ENCODE assay signal across 8 cellular contexts in genomic region chr18:45974088-45974536, GRCh38. TPM values are rescaled to one million over a fixed set of nuclear protein-coding genes. Genes with fewer than 3 reads are reported as not detected.
DNase-seq lines count a peak whose midpoint lies in the region; ATAC-seq and TF ChIP-seq lines count a peak whose summit lies in the region.

No MANE protein-coding gene starts in this region.

- no peaks in the 10 kb centered on the region for H3K9me3 ChIP-seq in adipocyte (ENCODE audit: control insufficient read depth, low read length)
- no peaks in the 10 kb centered on the region for H3K9me3 ChIP-seq in left ventricle myocardium inferior (replicated peaks)

- TF ChIP-seq CTCF in left ventricle myocardium inferior (IDR thresholded peaks at IDR 0.05; ENCODE audit: borderline replicate concordance) (peak; percentile 77), retinal pigment epithelial cell (conservative IDR thresholded peaks at IDR 0.05; ENCODE audit: low read depth, low read length) (peak; percentile 85)

- H3K9ac ChIP-seq in adipocyte (ENCODE audit: low read length) = peak overlapping the region; percentile 11

- peaks cover 4% of the 10 kb centered on the region for H3K4me1 ChIP-seq in adipocyte (ENCODE audit: control insufficient read depth, insufficient read depth, low read length)
- H3K4me1 ChIP-seq in left ventricle myocardium inferior = peaks cover 4% of the 10 kb centered on the region

- H3K27ac ChIP-seq in left ventricle myocardium inferior (replicated peaks) = no peak overlapping the region

- H3K36me3 ChIP-seq in adipocyte (ENCODE audit: control insufficient read depth, insufficient read depth, low read length, severe bottlenecking) (no peaks in the 10 kb centered on the region), left ventricle myocardium inferior (no peaks in the 10 kb centered on the region)

- peak; percentile 27 to 40 for DNase-seq in activated CD8-positive, alpha-beta memory T cell treated with anti-CD3 and anti-CD28 coated beads for 1 hour (ENCODE audit: extremely low read depth in 1 of 2, low read depth in 1 of 2)
- DNase-seq in activated CD8-positive, alpha-beta memory T cell treated with anti-CD3 and anti-CD28 coated beads, Interleukin-2, amount 50 U/mL, for 48 hours = no peak
- DNase-seq in NCI-H1436 treated with DMSO at 0.1 percent for 48 hours (lab: John Stamatoyannopoulos, UW) (peak; percentile 56), SW 1271 (lab: John Stamatoyannopoulos, UW) (peak; percentile 34 to 72), adipocyte (ENCODE audit: low read depth) (peak; percentile 94), left ventricle myocardium inferior (peak; percentile 23), retinal pigment epithelial cell (ENCODE audit: low read depth) (no peak)

- intact Hi-C loops in left ventricle myocardium inferior (cut with micrococcal nuclease) = no loop called here

- ATAC-seq in GM21390 (IDR thresholded peaks at IDR 0.05; ENCODE audit: unreplicated experiment) = no peak

- no peak overlapping the region for H3K4me3 ChIP-seq in adipocyte (ENCODE audit: low read length)
- no peak overlapping the region for H3K4me3 ChIP-seq in left ventricle myocardium inferior
- no peak overlapping the region for H3K4me3 ChIP-seq in retinal pigment epithelial cell (ENCODE audit: low read length)

- H3K27me3 ChIP-seq in adipocyte (replicated peaks; ENCODE audit: control insufficient read depth, insufficient read depth, low read length) (no peaks in the 10 kb centered on the region), left ventricle myocardium inferior (ENCODE audit: low read depth) (no peaks in the 10 kb centered on the region)

RNA-seq across cellular contexts. Expression of gene EPG5, which starts 7.0 kb away (rescaled TPM):
- total RNA-seq in left ventricle myocardium inferior = 18.2 TPM

Comparison
In these comparisons a context has a peak if more than half of its experiments do, and no peak if none do; other contexts are left out.
1. DNase-seq: peak in activated CD8-positive, alpha-beta memory T cell treated with anti-CD3 and anti-CD28 coated beads for 1 hour (2 of 2), NCI-H1436 treated with DMSO at 0.1 percent for 48 hours (single experiment), SW 1271 (2 of 2), adipocyte (single experiment) and left ventricle myocardium inferior (single experiment); none in activated CD8-positive, alpha-beta memory T cell treated with anti-CD3 and anti-CD28 coated beads, Interleukin-2, amount 50 U/mL, for 48 hours (single experiment) and retinal pigment epithelial cell (single experiment).